Comparison of ENCODE assay signal across 8 cellular contexts in genomic region chr3:58177747-58178527, GRCh38. TPM values are rescaled to one million over a fixed set of nuclear protein-coding genes. Genes with fewer than 3 reads are reported as not detected.
A peak's percentile ranks its signal among the peaks of the same experiment; 100 is the strongest.
DNase-seq lines count a peak whose midpoint lies in the region; ATAC-seq, FAIRE-seq and TF ChIP-seq lines count a peak whose summit lies in the region.

No MANE protein-coding gene starts in this region.

- peak; percentile 93 for DNase-seq in Karpas-422
- DNase-seq in T-helper 2 cell: peak; percentile 66 to 84 (median 80)
- DNase-seq in astrocyte (ENCODE audit: low read depth): peak; percentile 63
- peak; percentile 9 to 91 (median 75) for DNase-seq in hypothalamus (lab: John Stamatoyannopoulos, UW)
- DNase-seq in sciatic nerve (ENCODE audit: low spot score): peak; percentile 98

- peak overlapping the region; percentile 58 for H3K27ac Mint-ChIP-seq in astrocyte (ENCODE audit: unreplicated experiment)

- intact Hi-C loops in sciatic nerve (cut with DNase I): loop anchor here (5.0 kb wide), 2 partner anchors 119 to 171 kb away; partner anchors contain the start of gene FLNB

- H3K4me1 Mint-ChIP-seq in astrocyte (ENCODE audit: low read depth, unreplicated experiment): peaks cover 25% of the 10 kb centered on the region

- H3K9me3 Mint-ChIP-seq in astrocyte (ENCODE audit: unreplicated experiment): no peaks in the 10 kb centered on the region

- H3K4me3 ChIP-seq in DOHH2 (ENCODE audit: low read length): peak overlapping the region; percentile 63
- H3K4me3 ChIP-seq in Karpas-422 (ENCODE audit: low read length): peak overlapping the region; percentile 46; the same call in 1 of the 2 replicates
- H3K4me3 ChIP-seq in astrocyte (ENCODE audit: insufficient read depth, low read depth, low read length): peak overlapping the region; percentile 44

- H3F3A ChIP-seq in DOHH2 (ENCODE audit: control insufficient read depth, insufficient read depth): no peaks in the 10 kb centered on the region

- H3K36me3 ChIP-seq in DOHH2 (ENCODE audit: control insufficient read depth, low read length) (no peaks in the 10 kb centered on the region), Karpas-422 (ENCODE audit: insufficient read depth, low read length) (no peaks in the 10 kb centered on the region), astrocyte (ENCODE audit: insufficient read depth, low read length) (no peaks in the 10 kb centered on the region)

- H3K9ac ChIP-seq in Karpas-422 (ENCODE audit: low read length) (peak overlapping the region; percentile 34), astrocyte (ENCODE audit: low read length) (peak overlapping the region; percentile 60)

- H3K79me2 ChIP-seq in DOHH2 (ENCODE audit: control insufficient read depth, low read length): no peaks in the 10 kb centered on the region
- no peaks in the 10 kb centered on the region for H3K79me2 ChIP-seq in Karpas-422 (ENCODE audit: low read length)
- H3K79me2 ChIP-seq in astrocyte (ENCODE audit: insufficient read depth, low read length): no peaks in the 10 kb centered on the region

- H3K27me3 ChIP-seq in DOHH2 (ENCODE audit: control insufficient read depth, low read length): peaks cover 2% of the 10 kb centered on the region; the same call in 1 of the 2 replicates
- no peaks in the 10 kb centered on the region for H3K27me3 ChIP-seq in Karpas-422 (ENCODE audit: low read length)
- no peaks in the 10 kb centered on the region for H3K27me3 ChIP-seq in astrocyte (ENCODE audit: insufficient read depth, low read length)

- H3K36me3 Mint-ChIP-seq in astrocyte (ENCODE audit: low read depth, unreplicated experiment): peaks cover 4% of the 10 kb centered on the region

- no peak for FAIRE-seq in astrocyte (lab: Jason Lieb, UNC)

- peak; percentile 72 for ATAC-seq in GM21528 (IDR thresholded peaks at IDR 0.05; ENCODE audit: low FRiP score, unreplicated experiment)
- ATAC-seq in sciatic nerve: peak; percentile 90
- ATAC-seq in HG03565 (IDR thresholded peaks at IDR 0.05; ENCODE audit: unreplicated experiment): no peak

- H4K20me1 ChIP-seq in DOHH2 (ENCODE audit: control insufficient read depth, insufficient read depth, low read depth, low read length): no peaks in the 10 kb centered on the region
- no peaks in the 10 kb centered on the region for H4K20me1 ChIP-seq in Karpas-422 (ENCODE audit: insufficient read depth, low read depth, low read length)
- no peaks in the 10 kb centered on the region for H4K20me1 ChIP-seq in astrocyte (ENCODE audit: insufficient read depth, low read length)

- H2AFZ ChIP-seq in Karpas-422 (ENCODE audit: low read length) (peak overlapping the region; percentile 55; the same call in 1 of the 2 replicates), astrocyte (ENCODE audit: low read depth, low read length) (peak overlapping the region; percentile 74)

- H3K27me3 Mint-ChIP-seq in astrocyte (ENCODE audit: low read depth, unreplicated experiment): peaks cover 3% of the 10 kb centered on the region

- H3K9me3 ChIP-seq in DOHH2 (ENCODE audit: control insufficient read depth, insufficient read depth, low read length): no peaks in the 10 kb centered on the region
- no peaks in the 10 kb centered on the region for H3K9me3 ChIP-seq in Karpas-422 (ENCODE audit: low read length)
- no peaks in the 10 kb centered on the region for H3K9me3 ChIP-seq in astrocyte (ENCODE audit: insufficient read depth, low read depth, low read length)

- H3K4me2 ChIP-seq in DOHH2 (ENCODE audit: low read length) (peak overlapping the region; percentile 76), Karpas-422 (ENCODE audit: low read depth, low read length, poor library complexity, severe bottlenecking) (peak overlapping the region; percentile 53), astrocyte (ENCODE audit: low read length) (peak overlapping the region; percentile 83)

- no peak overlapping the region for H3K4me3 Mint-ChIP-seq in astrocyte (ENCODE audit: unreplicated experiment)

- H3K4me1 ChIP-seq in DOHH2 (ENCODE audit: control insufficient read depth, low read length) (peaks cover 38% of the 10 kb centered on the region), Karpas-422 (ENCODE audit: low read length) (peaks cover 8% of the 10 kb centered on the region), astrocyte (ENCODE audit: insufficient read depth, low read length) (peaks cover 17% of the 10 kb centered on the region)

- TF ChIP-seq CTCF in DOHH2 (IDR thresholded peaks at IDR 0.05; ENCODE audit: low read depth, low read length, poor library complexity, severe bottlenecking) (peak; percentile 92), astrocyte (IDR thresholded peaks at IDR 0.05; ENCODE audit: insufficient read depth, low read depth, low read length) (peak; percentile 64)

- H3K27ac ChIP-seq in DOHH2 (ENCODE audit: low read depth, low read length) (no peak overlapping the region), Karpas-422 (ENCODE audit: low read length) (no peak overlapping the region), astrocyte (ENCODE audit: low read depth, low read length) (no peak overlapping the region)

- H3K9me2 ChIP-seq in DOHH2 (replicated peaks; ENCODE audit: control insufficient read depth, low read length) (no peaks in the 10 kb centered on the region), Karpas-422 (replicated peaks; ENCODE audit: insufficient read depth, low read length) (no peaks in the 10 kb centered on the region)

RNA-seq across cellular contexts. Expression of gene DNASE1L3, which starts 32.8 kb away (rescaled TPM):
- not detected in 2 replicates for total RNA-seq in Karpas-422 (2014; rRNA removed; shearing (Covaris generic); ENCODE audit: low replicate concordance)
- not detected in 2 replicates for total RNA-seq in astrocyte
- 2.0 TPM for total RNA-seq in sciatic nerve

RNA-seq across cellular contexts. Expression of gene ABHD6, which starts 59.7 kb away (rescaled TPM):
- 11.8 and 12.2 TPM in 2 replicates for total RNA-seq in Karpas-422 (2014; rRNA removed; shearing (Covaris generic); ENCODE audit: low replicate concordance)
- total RNA-seq in astrocyte (3.8 and 3.9 TPM in 2 replicates), sciatic nerve (14.0 TPM)
